ENCODE assay signal across 8 cellular contexts in genomic region chr1:207866471-207867135, GRCh38.
DNase-seq lines count a peak whose midpoint lies in the region; ATAC-seq lines count a peak whose summit lies in the region.

No MANE protein-coding gene starts in this region.

- H3K4me3 Mint-ChIP-seq in stimulated activated naive B cell treated with anti-CD40 and anti-IgM and Interleukin-4, amounts not matched to agents 10 μg/mL and 1 μg/mL and 100 μg/mL, for 72 hours, result peak overlapping the region; percentile 93 to 94

- peaks cover 62 to 85% of the 10 kb centered on the region in 2 donors for H3K4me1 Mint-ChIP-seq in stimulated activated naive B cell treated with anti-CD40 and anti-IgM and Interleukin-4, amounts not matched to agents 10 μg/mL and 1 μg/mL and 100 μg/mL, for 72 hours

- peaks cover 31 to 43% of the 10 kb centered on the region in 2 donors for H3K36me3 Mint-ChIP-seq in stimulated activated naive B cell treated with anti-CD40 and anti-IgM and Interleukin-4, amounts not matched to agents 10 μg/mL and 1 μg/mL and 100 μg/mL, for 72 hours

- no peaks in the 10 kb centered on the region for H3K9me3 ChIP-seq in adipocyte (ENCODE audit: control insufficient read depth, low read length)

- no peak overlapping the region for H3K4me3 ChIP-seq in adipocyte (ENCODE audit: low read length)

- H3K4me1 ChIP-seq in adipocyte (ENCODE audit: control insufficient read depth, insufficient read depth, low read length), result peaks cover 21% of the 10 kb centered on the region

- H3K9me3 Mint-ChIP-seq in stimulated activated naive B cell treated with anti-CD40 and anti-IgM and Interleukin-4, amounts not matched to agents 10 μg/mL and 1 μg/mL and 100 μg/mL, for 72 hours, result no peaks in the 10 kb centered on the region

- no peaks in the 10 kb centered on the region for H3K27me3 ChIP-seq in adipocyte (replicated peaks; ENCODE audit: control insufficient read depth, insufficient read depth, low read length)

- peak; percentile 24 to 32 for ATAC-seq in stimulated activated naive B cell treated with anti-CD40 and anti-IgM and Interleukin-4, amounts not matched to agents 10 μg/mL and 1 μg/mL and 100 μg/mL, for 72 hours (replicated peaks)

- no peak overlapping the region for H3K9ac ChIP-seq in adipocyte (ENCODE audit: low read length)

- no peaks in the 10 kb centered on the region for H3K36me3 ChIP-seq in adipocyte (ENCODE audit: control insufficient read depth, insufficient read depth, low read length, severe bottlenecking)

- H3K27ac Mint-ChIP-seq in stimulated activated naive B cell treated with anti-CD40 and anti-IgM and Interleukin-4, amounts not matched to agents 10 μg/mL and 1 μg/mL and 100 μg/mL, for 72 hours, result peak overlapping the region; percentile 39

- H3K27me3 Mint-ChIP-seq in stimulated activated naive B cell treated with anti-CD40 and anti-IgM and Interleukin-4, amounts not matched to agents 10 μg/mL and 1 μg/mL and 100 μg/mL, for 72 hours, result no peaks in the 10 kb centered on the region

- DNase-seq in DMS 273 (lab: John Stamatoyannopoulos, UW; ENCODE audit: unreplicated experiment), result peak; percentile 19
- no peak for DNase-seq in DMS 273 treated with DMSO at 0.1 percent for 48 hours (lab: John Stamatoyannopoulos, UW)
- peak; percentile 45 for DNase-seq in adipocyte (ENCODE audit: low read depth)
- peak; percentile 72 for DNase-seq in inferior parietal cortex (ENCODE audit: extremely low spot score)
- no peak for DNase-seq in stimulated activated naive B cell treated with anti-CD40 and anti-IgM and Interleukin-4, amounts not matched to agents 10 μg/mL and 1 μg/mL and 100 μg/mL, for 72 hours
- DNase-seq in NCI-H2171 (lab: John Stamatoyannopoulos, UW), result no peak
- no peak for DNase-seq in HK-2 (ENCODE audit: unreplicated experiment)
- no peak for DNase-seq in iPS-NIHi7 (ENCODE audit: extremely low spot score)

Comparison
In these comparisons a context has a peak if more than half of its experiments do, and no peak if none do; other contexts are left out.
1. DNase-seq: peak in DMS 273 (single experiment), adipocyte (single experiment) and inferior parietal cortex (single experiment); none in DMS 273 treated with DMSO at 0.1 percent for 48 hours (single experiment), stimulated activated naive B cell treated with anti-CD40 and anti-IgM and Interleukin-4, amounts not matched to agents 10 μg/mL and 1 μg/mL and 100 μg/mL, for 72 hours (single experiment), NCI-H2171 (single experiment), HK-2 (single experiment) and iPS-NIHi7 (single experiment).